In genomic region chrX:23333842-23334535, GRCh38 we compare ENCODE assay signal across 11 cellular contexts. TPM values are rescaled to one million over a fixed set of nuclear protein-coding genes. Genes with fewer than 3 reads are reported as not detected.
DNase-seq lines count a peak whose midpoint lies in the region; ATAC-seq and TF ChIP-seq lines count a peak whose summit lies in the region.
"Had no signal": no experiment of that assay in that cellular context is flagged by ENCODE, and none has a peak within 500 bp of the region (broad histone marks: within the 10 kb centered on the region; RNA-seq: fewer than 3 reads in every experiment).

No MANE protein-coding gene starts in this region.

- peaks cover 0 to 3% (median 0%) of the 10 kb centered on the region in 12 donors for H3K9me3 ChIP-seq in heart left ventricle
- no peaks in the 10 kb centered on the region for H3K9me3 ChIP-seq in aorta (ENCODE audit: control insufficient read depth, low read length)

- peaks cover 3% of the 10 kb centered on the region for H3K36me3 Mint-ChIP-seq in chondrocyte (ENCODE audit: low read depth)
- no peaks in the 10 kb centered on the region for H3K36me3 Mint-ChIP-seq in nephron (ENCODE audit: low read depth)

- no peak for TF ChIP-seq CTCF in heart left ventricle (IDR thresholded peaks at IDR 0.05)
- no peak for TF ChIP-seq CTCF in chondrocyte (IDR thresholded peaks at IDR 0.05)
- TF ChIP-seq CTCF in nephron (IDR thresholded peaks at IDR 0.05; ENCODE audit: unreplicated experiment in 3 of 3), result no peak

- H3K4me3 ChIP-seq in heart left ventricle, result peak overlapping the region in 9 of 12 donors; percentile 12 to 45 (median 33)
- H3K4me3 ChIP-seq in aorta (ENCODE audit: low read length in 2 of 2), result peak overlapping the region; percentile 26 to 66

- H3K36me3 ChIP-seq in heart left ventricle, result no peaks in the 10 kb centered on the region
- H3K36me3 ChIP-seq in aorta (ENCODE audit: control insufficient read depth in 1 of 2, insufficient read depth in 2 of 2, low read length in 1 of 2), result no peaks in the 10 kb centered on the region

- H3K27me3 Mint-ChIP-seq in chondrocyte (ENCODE audit: low read depth) (peaks cover 60% of the 10 kb centered on the region), nephron (ENCODE audit: low read depth) (peaks cover 94% of the 10 kb centered on the region)

- intact Hi-C loops in heart left ventricle (cut with DNase I), result no loop called here
- intact Hi-C loops in Right ventricle myocardium inferior (cut with DNase I), result no loop called here
- intact Hi-C loops in aorta (cut with DNase I), result no loop called here

- H3K9me3 Mint-ChIP-seq in chondrocyte (ENCODE audit: low read depth) (no peaks in the 10 kb centered on the region), nephron (no peaks in the 10 kb centered on the region)

- H3K4me1 ChIP-seq in heart left ventricle, result peaks cover 0 to 25% (median 0%) of the 10 kb centered on the region in 12 donors
- no peaks in the 10 kb centered on the region for H3K4me1 ChIP-seq in aorta (ENCODE audit: control insufficient read depth in 1 of 2, insufficient read depth in 2 of 2, low read length in 2 of 2)

- H3K27ac ChIP-seq in heart left ventricle (peak overlapping the region in 1 of 12 donors; percentile 68), aorta (ENCODE audit: low read depth in 1 of 2, low read length in 2 of 2) (no peak overlapping the region)

- TF ChIP-seq POLR2A in heart left ventricle (IDR thresholded peaks at IDR 0.05), result no peak

- H3K27me3 ChIP-seq in heart left ventricle (peaks cover 0 to 79% (median 25%) of the 10 kb centered on the region in 9 donors), aorta (ENCODE audit: control insufficient read depth in 1 of 2, insufficient read depth in 2 of 2, low read length in 1 of 2) (no peaks in the 10 kb centered on the region)

- DNase-seq in heart left ventricle (peak in 1 of 5 donors; percentile 20), Right ventricle myocardium inferior (ENCODE audit: missing footprints) (no peak), chondrocyte (ENCODE audit: low spot score) (no peak), aorta (peak in 1 of 2 donors; percentile 78), kidney glomerular epithelial cell (lab: John Stamatoyannopoulos, UW) (no peak)
- no peak for DNase-seq in stimulated activated CD4-positive, alpha-beta T cell treated with anti-CD3 and anti-CD28 coated beads, Interleukin-1b, Interleukin-23, amount 100 ng/mL, for 48 hours
- DNase-seq: activated naive CD4-positive, alpha-beta T cell; DMS79 treated with DMSO at 0.1 percent for 48 hours had no signal

- H3K4me1 Mint-ChIP-seq in chondrocyte (ENCODE audit: low read depth) (peaks cover 28% of the 10 kb centered on the region), nephron (peaks cover 8% of the 10 kb centered on the region)

- ATAC-seq in heart left ventricle (no peak), Right ventricle myocardium inferior (no peak), aorta (ENCODE audit: low FRiP score) (peak; percentile 48), HG03565 (IDR thresholded peaks at IDR 0.05; ENCODE audit: unreplicated experiment) (no peak)

- H3K4me3 Mint-ChIP-seq in chondrocyte (ENCODE audit: unreplicated experiment) (peak overlapping the region; percentile 74), nephron (peak overlapping the region; percentile 82 to 87 (median 86))

- no peak overlapping the region for H3K27ac Mint-ChIP-seq in chondrocyte (ENCODE audit: unreplicated experiment)
- no peak overlapping the region for H3K27ac Mint-ChIP-seq in nephron

- 1 to 31% (median 16%) methylated on average over 31 to 59 of the region's 59 CpGs for WGBS in heart left ventricle, 4 donors
- WGBS in aorta, 2 donors, result 1 to 28% methylated on average over 37 to 59 of the region's 59 CpGs

RNA-seq across cellular contexts. Expression of gene PTCHD1, which starts 0.7 kb away (rescaled TPM):
- under 1 TPM in 5 of 9 donors, not detected in 4; 0.07 to 0.12 (median 0.08) TPM for total RNA-seq in heart left ventricle
- polyA plus RNA-seq in heart left ventricle, result under 1 TPM; under 0.01 to 0.04 TPM
- total RNA-seq in Right ventricle myocardium inferior, result 0.05 TPM
- 0.82 to 1.9 TPM in 2 of 3 replicates, not detected in the other for total RNA-seq in chondrocyte
- 10 to 100 TPM in 1 of 2 donors, under 1 TPM in 1; 0.51 to 16.2 TPM for total RNA-seq in aorta
- polyA plus RNA-seq in aorta, result under 1 TPM in 1 of 2 donors, not detected in 1; 0.03 TPM
- total RNA-seq: HT-29 had no signal
